In genomic region chr1:13570924-13571323, GRCh38 we compare ENCODE assay signal across 17 cellular contexts. TPM values are rescaled to one million over a fixed set of nuclear protein-coding genes. Genes with fewer than 3 reads are reported as not detected.
DNase-seq lines count a peak whose midpoint lies in the region; ATAC-seq, FAIRE-seq and TF ChIP-seq lines count a peak whose summit lies in the region.
"Had no signal": no experiment of that assay in that cellular context is flagged by ENCODE, and none has a peak within 500 bp of the region (broad histone marks: within the 10 kb centered on the region; RNA-seq: fewer than 3 reads in every experiment).

No MANE protein-coding gene starts in this region.

- intact Hi-C loops in natural killer cell (cut with micrococcal nuclease) (no loop called here), OCI-LY7 (cut with micrococcal nuclease; ENCODE audit: unreplicated experiment) (no loop called here)

- no peaks in the 10 kb centered on the region for H3K4me1 Mint-ChIP-seq in natural killer cell
- H3K4me1 Mint-ChIP-seq in natural killer cell treated with Interleukin-12 subunit alpha and Interleukin-12 subunit beta and Interleukin-15 and Interleukin-18, amount 100 ng/mL, for 72 hours (ENCODE audit: low read depth in 2 of 2): no peaks in the 10 kb centered on the region
- H3K4me1 Mint-ChIP-seq in activated CD4-positive, alpha-beta T cell treated with anti-CD3 and anti-CD28 coated beads, Interleukin-2, amount 10 ng/mL, durations not matched to agents 7 days and 5 days: no peaks in the 10 kb centered on the region
- H3K4me1 Mint-ChIP-seq: memory B cell had no signal

- H3K4me3 Mint-ChIP-seq in natural killer cell: no peak overlapping the region
- H3K4me3 Mint-ChIP-seq in natural killer cell treated with Interleukin-12 subunit alpha and Interleukin-12 subunit beta and Interleukin-15 and Interleukin-18, amount 100 ng/mL, for 72 hours: no peak overlapping the region
- no peak overlapping the region for H3K4me3 Mint-ChIP-seq in activated CD4-positive, alpha-beta T cell treated with anti-CD3 and anti-CD28 coated beads, Interleukin-2, amount 10 ng/mL, durations not matched to agents 7 days and 5 days
- H3K4me3 Mint-ChIP-seq: memory B cell had no signal

- TF ChIP-seq POLR2A in GM12892 (IDR thresholded peaks at IDR 0.05; ENCODE audit: low read depth, low read length): no peak
- no peak for TF ChIP-seq POLR2A in GM18505 (IDR thresholded peaks at IDR 0.05; ENCODE audit: borderline replicate concordance, extremely low read depth, insufficient read depth, insufficient read length)

- POLR2A ChIA-PET in OCI-LY7 (lab: Charles Lee): no interaction called here
- POLR2A ChIA-PET in activated CD4-positive, alpha-beta T cell treated with anti-CD3 and anti-CD28 coated beads, Interleukin-2, amount 10 ng/mL, durations not matched to agents 7 days and 5 days (lab: Charles Lee): interaction anchor here (0.6 kb wide), 1 partner anchor 10 kb away, joined by 4 read pairs; no protein-coding TSS in a partner anchor

- H3K27ac Mint-ChIP-seq in natural killer cell: no peak overlapping the region
- H3K27ac Mint-ChIP-seq in natural killer cell treated with Interleukin-12 subunit alpha and Interleukin-12 subunit beta and Interleukin-15 and Interleukin-18, amount 100 ng/mL, for 72 hours: no peak overlapping the region
- no peak overlapping the region for H3K27ac Mint-ChIP-seq in activated CD4-positive, alpha-beta T cell treated with anti-CD3 and anti-CD28 coated beads, Interleukin-2, amount 10 ng/mL, durations not matched to agents 7 days and 5 days
- H3K27ac Mint-ChIP-seq: memory B cell had no signal

- no peaks in the 10 kb centered on the region for H4K20me1 ChIP-seq in OCI-LY7 (ENCODE audit: insufficient read depth, low read length)

- peak in 1 of 3 donors; percentile 45 for ATAC-seq in natural killer cell
- no peak for ATAC-seq in natural killer cell treated with Interleukin-12 subunit alpha and Interleukin-12 subunit beta and Interleukin-15 and Interleukin-18, amount 100 ng/mL, for 72 hours
- ATAC-seq in GM18505 (IDR thresholded peaks at IDR 0.05; ENCODE audit: unreplicated experiment): no peak
- no peak for ATAC-seq in HG03175 (IDR thresholded peaks at IDR 0.05; ENCODE audit: unreplicated experiment)

- FAIRE-seq in GM12892 (lab: Jason Lieb, UNC): no peak

- no peaks in the 10 kb centered on the region for H3K9me3 ChIP-seq in OCI-LY7 (ENCODE audit: low read length)
- H3K9me3 ChIP-seq: right atrium auricular region, thoracic aorta had no signal

- no peaks in the 10 kb centered on the region for H3K9me2 ChIP-seq in OCI-LY7 (ENCODE audit: insufficient read depth, low read length)

- no TSS peak for BruUV-seq in OCI-LY7 (replicated peaks; lab: Mats Ljungman, UMichigan)

- DNase-seq in natural killer cell (no peak), OCI-LY7 (ENCODE audit: low spot score) (peak; percentile 43), fibroblast of mammary gland (ENCODE audit: low read depth) (no peak), GM12892 (ENCODE audit: insufficient read length) (no peak)
- no peak for DNase-seq in natural killer cell treated with Interleukin-12 subunit alpha and Interleukin-12 subunit beta and Interleukin-15 and Interleukin-18, amount 100 ng/mL, for 72 hours (ENCODE audit: low spot score)
- DNase-seq in activated CD4-positive, alpha-beta T cell treated with anti-CD3 and anti-CD28 coated beads, Interleukin-2, amount 10 ng/mL, durations not matched to agents 7 days and 5 days: no peak
- DNase-seq: activated CD4-positive, alpha-beta T cell treated with anti-CD3 and anti-CD28 coated beads for 1 hour; activated gamma-delta T cell treated with Interleukin-2 at 50 U/mL for 16 hours; HCEC 1CT; NCI-H524 had no signal

- H3K27ac ChIP-seq in OCI-LY7 (ENCODE audit: low read depth, low read length, poor library complexity, severe bottlenecking): no peak overlapping the region
- H3K27ac ChIP-seq: right atrium auricular region, SK-N-MC, thoracic aorta had no signal

- no peaks in the 10 kb centered on the region for H3K79me2 ChIP-seq in OCI-LY7 (ENCODE audit: insufficient read depth, low read depth, low read length)

- H3K4me2 ChIP-seq in OCI-LY7 (ENCODE audit: low read length): no peak overlapping the region

- no peaks in the 10 kb centered on the region for H3K4me1 ChIP-seq in OCI-LY7 (ENCODE audit: insufficient read depth, low read length, poor library complexity, severe bottlenecking)
- H3K4me1 ChIP-seq: right atrium auricular region had no signal

- no peaks in the 10 kb centered on the region for H3K9me3 Mint-ChIP-seq in natural killer cell
- no peaks in the 10 kb centered on the region for H3K9me3 Mint-ChIP-seq in natural killer cell treated with Interleukin-12 subunit alpha and Interleukin-12 subunit beta and Interleukin-15 and Interleukin-18, amount 100 ng/mL, for 72 hours
- H3K9me3 Mint-ChIP-seq in activated CD4-positive, alpha-beta T cell treated with anti-CD3 and anti-CD28 coated beads, Interleukin-2, amount 10 ng/mL, durations not matched to agents 7 days and 5 days: no peaks in the 10 kb centered on the region

- CTCF ChIA-PET in OCI-LY7 (lab: Charles Lee; ENCODE audit: unreplicated experiment): no interaction called here
- CTCF ChIA-PET in activated CD4-positive, alpha-beta T cell treated with anti-CD3 and anti-CD28 coated beads, Interleukin-2, amount 10 ng/mL, durations not matched to agents 7 days and 5 days (lab: Charles Lee): no interaction called here

- no peak overlapping the region for H2AFZ ChIP-seq in OCI-LY7 (ENCODE audit: low read length)

- no peaks in the 10 kb centered on the region for H3K36me3 Mint-ChIP-seq in natural killer cell
- no peaks in the 10 kb centered on the region for H3K36me3 Mint-ChIP-seq in natural killer cell treated with Interleukin-12 subunit alpha and Interleukin-12 subunit beta and Interleukin-15 and Interleukin-18, amount 100 ng/mL, for 72 hours
- H3K36me3 Mint-ChIP-seq in activated CD4-positive, alpha-beta T cell treated with anti-CD3 and anti-CD28 coated beads, Interleukin-2, amount 10 ng/mL, durations not matched to agents 7 days and 5 days (ENCODE audit: low read depth): no peaks in the 10 kb centered on the region
- H3K36me3 Mint-ChIP-seq: memory B cell had no signal

- H3K27me3 Mint-ChIP-seq in natural killer cell (ENCODE audit: low read depth in 2 of 2): peaks cover 0 to 24% of the 10 kb centered on the region in 2 donors
- H3K27me3 Mint-ChIP-seq in natural killer cell treated with Interleukin-12 subunit alpha and Interleukin-12 subunit beta and Interleukin-15 and Interleukin-18, amount 100 ng/mL, for 72 hours: peaks cover 11 to 29% of the 10 kb centered on the region in 2 donors
- H3K27me3 Mint-ChIP-seq in activated CD4-positive, alpha-beta T cell treated with anti-CD3 and anti-CD28 coated beads, Interleukin-2, amount 10 ng/mL, durations not matched to agents 7 days and 5 days: no peaks in the 10 kb centered on the region

- TF ChIP-seq CTCF in natural killer cell (IDR thresholded peaks at IDR 0.05) (peak; percentile 50), OCI-LY7 (conservative IDR thresholded peaks at IDR 0.05; ENCODE audit: low read length) (peak; percentile 82), fibroblast of mammary gland (conservative IDR thresholded peaks at IDR 0.05; ENCODE audit: control insufficient read depth, insufficient read depth, low read depth, low read length) (peak; percentile 51)

- no peaks in the 10 kb centered on the region for H3K36me3 ChIP-seq in OCI-LY7 (ENCODE audit: insufficient read depth, low read length)
- H3K36me3 ChIP-seq: right atrium auricular region, thoracic aorta had no signal

- no peak overlapping the region for H3K4me3 ChIP-seq in OCI-LY7 (ENCODE audit: low read depth, low read length, poor library complexity, severe bottlenecking)
- H3K4me3 ChIP-seq in fibroblast of mammary gland (ENCODE audit: control insufficient read depth, low read depth, low read length): no peak overlapping the region
- H3K4me3 ChIP-seq: right atrium auricular region, SK-N-MC, thoracic aorta had no signal

RNA-seq across cellular contexts. Expression of gene PDPN, which starts 12.7 kb away (rescaled TPM):
- total RNA-seq in natural killer cell (not detected), OCI-LY7 (2022) (not detected in 2 replicates)
- total RNA-seq in natural killer cell treated with Interleukin-12 subunit alpha and Interleukin-12 subunit beta and Interleukin-15 and Interleukin-18, amount 100 ng/mL, for 72 hours: not detected
- total RNA-seq in OCI-LY7 (2014; rRNA removed; shearing (Covaris generic)): not detected in 2 replicates
- total RNA-seq in activated CD4-positive, alpha-beta T cell treated with anti-CD3 and anti-CD28 coated beads, Interleukin-2, amount 10 ng/mL, durations not matched to agents 7 days and 5 days: not detected
- not detected for polyA plus RNA-seq in GM12892 (2012; ENCODE audit: missing spikeins)

RNA-seq across cellular contexts. Expression of gene LRRC38, which starts 57.1 kb away (rescaled TPM):
- total RNA-seq in natural killer cell: not detected
- not detected for total RNA-seq in natural killer cell treated with Interleukin-12 subunit alpha and Interleukin-12 subunit beta and Interleukin-15 and Interleukin-18, amount 100 ng/mL, for 72 hours
- total RNA-seq in OCI-LY7 (2014; rRNA removed; shearing (Covaris generic)): not detected in 2 replicates
- not detected in 2 replicates for total RNA-seq in OCI-LY7 (2022)
- total RNA-seq in activated CD4-positive, alpha-beta T cell treated with anti-CD3 and anti-CD28 coated beads, Interleukin-2, amount 10 ng/mL, durations not matched to agents 7 days and 5 days: not detected
- polyA plus RNA-seq in GM12892 (2012; ENCODE audit: missing spikeins): not detected
- total RNA-seq: thoracic aorta had no signal
- polyA plus RNA-seq: BJ had no signal
